ENCODE assay signal across 14 cellular contexts in genomic region chr6:128370072-128370471, GRCh38.
DNase-seq lines count a peak whose midpoint lies in the region; FAIRE-seq and TF ChIP-seq lines count a peak whose summit lies in the region.
"Had no signal": no experiment of that assay in that cellular context is flagged by ENCODE, and none has a peak within 500 bp of the region (broad histone marks: within the 10 kb centered on the region; RNA-seq: fewer than 3 reads in every experiment).

No MANE protein-coding gene starts in this region.

- DNase-seq in AG09309 (ENCODE audit: low read depth) = peak; percentile 52
- peak; percentile 5 for DNase-seq in HTR-8/SVneo (ENCODE audit: insufficient read length, low spot score)
- peak; percentile 72 for DNase-seq in dermis blood vessel endothelial cell
- peak; percentile 65 for DNase-seq in mesenchymal stem cell
- DNase-seq in Kasumi-1 (lab: John Stamatoyannopoulos, UW) = no peak
- DNase-seq in BE2C = no peak
- DNase-seq in erythroblast (lab: John Stamatoyannopoulos, UW) = no peak
- no peak for DNase-seq in NCI-H2171 (lab: John Stamatoyannopoulos, UW)
- DNase-seq: activated CD8-positive, alpha-beta memory T cell treated with anti-CD3 and anti-CD28 coated beads, Interleukin-2, amount 10 ng/mL, durations not matched to agents 7 days and 5 days; COR-L47; natural killer cell; NCI-H1417; stimulated activated CD4-positive, alpha-beta T cell treated with anti-CD3 and anti-CD28 coated beads, Interleukin-15, amount 100 ng/mL, for 24 hours had no signal

- H3K9me3 ChIP-seq in mesenchymal stem cell (ENCODE audit: control insufficient read depth, low read length) (no peaks in the 10 kb centered on the region), BE2C (no peaks in the 10 kb centered on the region)

- H3K18ac ChIP-seq in mesenchymal stem cell (ENCODE audit: low read depth in 1 of 2, low read length in 2 of 2) = no peak overlapping the region

- H3K9ac ChIP-seq in mesenchymal stem cell (ENCODE audit: low read length) = peak overlapping the region; percentile 48

- H3K4me1 ChIP-seq in mesenchymal stem cell (ENCODE audit: control insufficient read depth, insufficient read depth, low read depth, low read length) = no peaks in the 10 kb centered on the region
- H3K4me1 ChIP-seq in BE2C = peaks cover 10% of the 10 kb centered on the region; the same call in 1 of the 2 replicates

- H3K4me3 ChIP-seq in AG09309 (ENCODE audit: control insufficient read depth, low read depth, low read length) = no peak overlapping the region
- no peak overlapping the region for H3K4me3 ChIP-seq in mesenchymal stem cell (ENCODE audit: insufficient read depth in 1 of 2, low read depth in 1 of 2, low read length in 2 of 2)
- no peak overlapping the region for H3K4me3 ChIP-seq in BE2C (ENCODE audit: low read depth, low read length)

- peak; percentile 3 for TF ChIP-seq CTCF in AG09309 (IDR thresholded peaks at IDR 0.05; ENCODE audit: control insufficient read depth, insufficient read depth, low read depth, low read length, missing control alignments)
- no peak for TF ChIP-seq CTCF in BE2C (IDR thresholded peaks at IDR 0.05; ENCODE audit: low read depth, low read length)

- H2BK12ac ChIP-seq in mesenchymal stem cell (ENCODE audit: low read length in 2 of 2) = no peak overlapping the region

- no peak overlapping the region for H3K4ac ChIP-seq in mesenchymal stem cell (ENCODE audit: low read depth in 1 of 2, low read length in 2 of 2)

- no peak overlapping the region for H3K27ac ChIP-seq in mesenchymal stem cell (ENCODE audit: low read length, poor library complexity, severe bottlenecking)

- H4K91ac ChIP-seq in mesenchymal stem cell (ENCODE audit: low read length) = no peak overlapping the region

- H2AK5ac ChIP-seq in mesenchymal stem cell (ENCODE audit: low read length, severe bottlenecking) = no peak overlapping the region

- H3K79me1 ChIP-seq in mesenchymal stem cell (replicated peaks; ENCODE audit: low read length, poor library complexity, severe bottlenecking) = peaks cover 10% of the 10 kb centered on the region

- no peak overlapping the region for H2AFZ ChIP-seq in mesenchymal stem cell (ENCODE audit: low read depth, low read length)

- H2BK15ac ChIP-seq in mesenchymal stem cell (ENCODE audit: low read depth, poor library complexity, severe bottlenecking) = no peak overlapping the region

- TF ChIP-seq POLR2A in erythroblast (IDR thresholded peaks at IDR 0.05; ENCODE audit: low read length) = no peak

- H3K36me3 ChIP-seq in mesenchymal stem cell (ENCODE audit: control insufficient read depth in 1 of 2, insufficient read depth in 2 of 2, low read depth in 1 of 2, low read length in 2 of 2) = no peaks in the 10 kb centered on the region
- H3K36me3 ChIP-seq in BE2C = no peaks in the 10 kb centered on the region

- WGBS in mesenchymal stem cell = no CpG with 5 or more reads among the region's 2 CpGs

- FAIRE-seq in HTR-8/SVneo (lab: Jason Lieb, UNC) = no peak
- FAIRE-seq: GM12892 had no signal

- H2BK120ac ChIP-seq in mesenchymal stem cell (ENCODE audit: low read depth, low read length) = no peak overlapping the region

- no peak overlapping the region for H2BK5ac ChIP-seq in mesenchymal stem cell (ENCODE audit: low read depth, low read length, poor library complexity, severe bottlenecking)

- no peak overlapping the region for H4K8ac ChIP-seq in mesenchymal stem cell (ENCODE audit: low read length)

- H3K14ac ChIP-seq in mesenchymal stem cell (ENCODE audit: low read length in 2 of 2) = no peak overlapping the region

- no peak overlapping the region for H3K23ac ChIP-seq in mesenchymal stem cell (ENCODE audit: low read length in 2 of 2)

- no peaks in the 10 kb centered on the region for H3K27me3 ChIP-seq in mesenchymal stem cell (ENCODE audit: control insufficient read depth in 1 of 2, insufficient read depth in 1 of 2, low read length in 2 of 2)
- no peaks in the 10 kb centered on the region for H3K27me3 ChIP-seq in BE2C

- H3K4me2 ChIP-seq in mesenchymal stem cell (ENCODE audit: low read length, poor library complexity, severe bottlenecking) = no peak overlapping the region

Comparison
In these comparisons a context has a peak if more than half of its experiments do, and no peak if none do; other contexts are left out.
1. DNase-seq: peak in AG09309 (single experiment), HTR-8/SVneo (single experiment), dermis blood vessel endothelial cell (single experiment) and mesenchymal stem cell (single experiment); none in Kasumi-1 (0 of 2), BE2C (single experiment), erythroblast (0 of 2) and NCI-H2171 (single experiment).